Comparison of ENCODE assay signal across 7 cellular contexts in the genomic region with DNA sequence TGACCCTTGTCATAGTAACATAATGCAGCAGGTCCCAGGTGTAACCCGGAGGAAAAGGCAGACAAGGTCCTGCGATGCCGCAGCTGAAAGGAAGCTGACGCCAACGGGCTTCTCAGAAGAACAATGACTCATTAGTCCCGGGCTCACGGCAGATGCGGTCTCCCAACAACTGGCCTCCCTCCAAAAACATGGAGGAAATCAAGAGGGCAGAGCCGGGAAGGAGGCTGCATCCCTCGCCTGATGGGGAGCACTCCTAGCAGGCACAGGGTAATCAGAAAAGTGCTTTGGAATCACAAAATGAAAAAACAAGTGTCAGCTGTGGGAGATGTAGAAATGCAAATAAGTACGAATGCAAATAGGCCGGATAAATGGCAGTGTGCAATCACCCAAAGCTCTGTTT.
DNase-seq lines count a peak whose midpoint lies in the region; ATAC-seq and TF ChIP-seq lines count a peak whose summit lies in the region.

No MANE protein-coding gene starts in this region.

- POLR2A ChIA-PET in SK-N-SH (lab: Yijun Ruan, JAX), result no interaction called here

- CTCF ChIA-PET in SK-N-SH (lab: Yijun Ruan, JAX), result interaction anchor here (6.8 kb wide), 1 partner anchor 21 kb away, joined by 41 read pairs; no protein-coding TSS in a partner anchor

- ATAC-seq in HG03432 (IDR thresholded peaks at IDR 0.05; ENCODE audit: unreplicated experiment) (no peak), HG02763 (IDR thresholded peaks at IDR 0.05; ENCODE audit: unreplicated experiment) (no peak)

- no peak overlapping the region for H3K4me3 Mint-ChIP-seq in neural progenitor cell

- H3K79me2 ChIP-seq in SK-N-SH (ENCODE audit: insufficient read depth) (no peaks in the 10 kb centered on the region), neural progenitor cell (ENCODE audit: low read depth) (no peaks in the 10 kb centered on the region)

- H4K20me1 ChIP-seq in SK-N-SH (ENCODE audit: insufficient read depth) (no peaks in the 10 kb centered on the region), neural progenitor cell (ENCODE audit: low read depth) (no peaks in the 10 kb centered on the region)

- TF ChIP-seq CTCF in SK-N-SH (IDR thresholded peaks at IDR 0.05) (no peak), foreskin fibroblast (IDR thresholded peaks at IDR 0.05; ENCODE audit: low read depth, low read length) (no peak), neural progenitor cell (IDR thresholded peaks at IDR 0.05) (no peak)

- TF ChIP-seq RAD21 in SK-N-SH (IDR thresholded peaks at IDR 0.05; ENCODE audit: low read length), result no peak

- H3K36me3 ChIP-seq in SK-N-SH (replicated peaks in 1 of 2; ENCODE audit: control insufficient read depth in 1 of 2, insufficient read depth in 2 of 2, low read length in 1 of 2) (no peaks in the 10 kb centered on the region), neural progenitor cell (no peaks in the 10 kb centered on the region)

- WGBS in SK-N-SH (ENCODE audit: low lambda C conversion rate), result 17% methylated on average over 12 of the region's 12 CpGs

- peaks cover 20% of the 10 kb centered on the region for H3F3A ChIP-seq in SK-N-SH (replicated peaks; ENCODE audit: insufficient read depth)
- peaks cover 16% of the 10 kb centered on the region for H3F3A ChIP-seq in neural progenitor cell (ENCODE audit: low read depth)

- DNase-seq in HT1080 (ENCODE audit: low read depth) (peak; percentile 84), SK-N-SH (no peak), foreskin fibroblast (peak; percentile 84 to 89), substantia nigra (lab: John Stamatoyannopoulos, UW) (peak in 48 of 49 donors; percentile 10 to 88 (median 64)), neural progenitor cell (ENCODE audit: low spot score) (no peak)

- no peak overlapping the region; the same call in 1 of the 2 replicates for H3K9ac ChIP-seq in SK-N-SH
- no peak overlapping the region for H3K9ac ChIP-seq in neural progenitor cell

- H3K27ac ChIP-seq in SK-N-SH (ENCODE audit: low read depth in 2 of 2, low read length in 1 of 2) (peak overlapping the region; percentile 55 to 77), substantia nigra (ENCODE audit: low read depth, low read length, poor library complexity, severe bottlenecking) (peak overlapping the region; percentile 79), neural progenitor cell (no peak overlapping the region)

- peaks cover 6% of the 10 kb centered on the region for H3K36me3 Mint-ChIP-seq in neural progenitor cell

- H3K4me2 ChIP-seq in SK-N-SH (peak overlapping the region; percentile 30; the same call in 1 of the 2 replicates), neural progenitor cell (no peak overlapping the region)

- peaks cover 3% of the 10 kb centered on the region for H3K27me3 Mint-ChIP-seq in neural progenitor cell (ENCODE audit: insufficient read depth, low read depth)

- H3K4me3 ChIP-seq in SK-N-SH (ENCODE audit: low read depth in 2 of 2, low read length in 1 of 2) (peak overlapping the region; percentile 14 to 31; a peak in 2 of 4 replicates), foreskin fibroblast (ENCODE audit: low read depth in 1 of 2, low read length in 2 of 2) (no peak overlapping the region), neural progenitor cell (no peak overlapping the region)

- peaks cover 56% of the 10 kb centered on the region for H3K4me1 Mint-ChIP-seq in neural progenitor cell

- H3K27me3 ChIP-seq in SK-N-SH (ENCODE audit: insufficient read depth) (no peaks in the 10 kb centered on the region), neural progenitor cell (no peaks in the 10 kb centered on the region)

- peaks cover 16% of the 10 kb centered on the region for H3K9me3 Mint-ChIP-seq in neural progenitor cell

- H3K9me3 ChIP-seq in SK-N-SH (no peaks in the 10 kb centered on the region), neural progenitor cell (ENCODE audit: low read depth) (no peaks in the 10 kb centered on the region)

- H2AFZ ChIP-seq in SK-N-SH (ENCODE audit: low read depth) (peak overlapping the region; percentile 79; the same call in 1 of the 2 replicates), neural progenitor cell (replicated peaks) (no peak overlapping the region)

- TF ChIP-seq EP300 in SK-N-SH (IDR thresholded peaks at IDR 0.05; ENCODE audit: borderline replicate concordance in 1 of 2, low read depth in 1 of 2, low read length in 1 of 2), result peak in 1 of 2 experiments; percentile 86; a peak in 2 of 4 replicates

- no peaks in the 10 kb centered on the region for H3K9me2 ChIP-seq in SK-N-SH

- no peak overlapping the region for H3K27ac Mint-ChIP-seq in neural progenitor cell

- H3K4me1 ChIP-seq in SK-N-SH (ENCODE audit: control insufficient read depth in 1 of 2, insufficient read depth in 2 of 2, low read depth in 1 of 2, low read length in 1 of 2) (peaks cover 8 to 10% of the 10 kb centered on the region in 2 experiments; a peak in 2 of 4 replicates), neural progenitor cell (peaks cover 34% of the 10 kb centered on the region)

TF ChIP-seq in SK-N-SH, 30 proteins besides CTCF, POLR2A, EP300 and RAD21 (continues in another document):
- TF ChIP-seq CHD2 (IDR thresholded peaks at IDR 0.05; ENCODE audit: low read length, partially characterized antibody), result no peak
- 0 out of 2 replicates have a peak, but pooled peaks have one; percentile 22 for TF ChIP-seq TEAD4 (IDR thresholded peaks at IDR 0.05; ENCODE audit: borderline replicate concordance, insufficient read depth)
- TF ChIP-seq USF1 (IDR thresholded peaks at IDR 0.05; ENCODE audit: borderline replicate concordance, low read depth), result no peak
- TF ChIP-seq, protein P1, sequence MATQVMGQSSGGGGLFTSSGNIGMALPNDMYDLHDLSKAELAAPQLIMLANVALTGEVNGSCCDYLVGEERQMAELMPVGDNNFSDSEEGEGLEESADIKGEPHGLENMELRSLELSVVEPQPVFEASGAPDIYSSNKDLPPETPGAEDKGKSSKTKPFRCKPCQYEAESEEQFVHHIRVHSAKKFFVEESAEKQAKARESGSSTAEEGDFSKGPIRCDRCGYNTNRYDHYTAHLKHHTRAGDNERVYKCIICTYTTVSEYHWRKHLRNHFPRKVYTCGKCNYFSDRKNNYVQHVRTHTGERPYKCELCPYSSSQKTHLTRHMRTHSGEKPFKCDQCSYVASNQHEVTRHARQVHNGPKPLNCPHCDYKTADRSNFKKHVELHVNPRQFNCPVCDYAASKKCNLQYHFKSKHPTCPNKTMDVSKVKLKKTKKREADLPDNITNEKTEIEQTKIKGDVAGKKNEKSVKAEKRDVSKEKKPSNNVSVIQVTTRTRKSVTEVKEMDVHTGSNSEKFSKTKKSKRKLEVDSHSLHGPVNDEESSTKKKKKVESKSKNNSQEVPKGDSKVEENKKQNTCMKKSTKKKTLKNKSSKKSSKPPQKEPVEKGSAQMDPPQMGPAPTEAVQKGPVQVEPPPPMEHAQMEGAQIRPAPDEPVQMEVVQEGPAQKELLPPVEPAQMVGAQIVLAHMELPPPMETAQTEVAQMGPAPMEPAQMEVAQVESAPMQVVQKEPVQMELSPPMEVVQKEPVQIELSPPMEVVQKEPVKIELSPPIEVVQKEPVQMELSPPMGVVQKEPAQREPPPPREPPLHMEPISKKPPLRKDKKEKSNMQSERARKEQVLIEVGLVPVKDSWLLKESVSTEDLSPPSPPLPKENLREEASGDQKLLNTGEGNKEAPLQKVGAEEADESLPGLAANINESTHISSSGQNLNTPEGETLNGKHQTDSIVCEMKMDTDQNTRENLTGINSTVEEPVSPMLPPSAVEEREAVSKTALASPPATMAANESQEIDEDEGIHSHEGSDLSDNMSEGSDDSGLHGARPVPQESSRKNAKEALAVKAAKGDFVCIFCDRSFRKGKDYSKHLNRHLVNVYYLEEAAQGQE (IDR thresholded peaks at IDR 0.05; ENCODE audit: low read depth, low read length), result no peak
- no peak for TF ChIP-seq SIN3A (IDR thresholded peaks at IDR 0.05; ENCODE audit: borderline replicate concordance, low read depth, low read length)
- peak; percentile 90 for TF ChIP-seq TCF12 (IDR thresholded peaks at IDR 0.05)
- 0 out of 2 replicates have a peak, but pooled peaks have one; percentile 13 for TF ChIP-seq ELF1 (IDR thresholded peaks at IDR 0.05)
- no peak for TF ChIP-seq FOXM1 (IDR thresholded peaks at IDR 0.05; ENCODE audit: low read depth)
- peak; percentile 76; the same call in 1 of the 2 replicates for TF ChIP-seq YY1 (IDR thresholded peaks at IDR 0.05; ENCODE audit: low read depth)
- TF ChIP-seq, protein P2, sequence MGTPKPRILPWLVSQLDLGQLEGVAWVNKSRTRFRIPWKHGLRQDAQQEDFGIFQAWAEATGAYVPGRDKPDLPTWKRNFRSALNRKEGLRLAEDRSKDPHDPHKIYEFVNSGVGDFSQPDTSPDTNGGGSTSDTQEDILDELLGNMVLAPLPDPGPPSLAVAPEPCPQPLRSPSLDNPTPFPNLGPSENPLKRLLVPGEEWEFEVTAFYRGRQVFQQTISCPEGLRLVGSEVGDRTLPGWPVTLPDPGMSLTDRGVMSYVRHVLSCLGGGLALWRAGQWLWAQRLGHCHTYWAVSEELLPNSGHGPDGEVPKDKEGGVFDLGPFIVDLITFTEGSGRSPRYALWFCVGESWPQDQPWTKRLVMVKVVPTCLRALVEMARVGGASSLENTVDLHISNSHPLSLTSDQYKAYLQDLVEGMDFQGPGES (IDR thresholded peaks at IDR 0.05; ENCODE audit: low read depth, low read length), result no peak
- TF ChIP-seq RFX5 (IDR thresholded peaks at IDR 0.05; ENCODE audit: low read length), result no peak
- peak; percentile 88 for TF ChIP-seq JUND (IDR thresholded peaks at IDR 0.05)
- no peak for TF ChIP-seq MEF2A (IDR thresholded peaks at IDR 0.05; ENCODE audit: borderline replicate concordance, low read depth)
- TF ChIP-seq FOSL2 (IDR thresholded peaks at IDR 0.05; ENCODE audit: borderline replicate concordance, low read depth), result peak; percentile 90
- TF ChIP-seq RXRA (IDR thresholded peaks at IDR 0.05; ENCODE audit: borderline replicate concordance, low read depth), result peak; percentile 31; the same call in 1 of the 2 replicates
- no peak for TF ChIP-seq FOXJ3 (CRISPR knock-in tag; IDR thresholded peaks at IDR 0.05)
- TF ChIP-seq MXI1 (IDR thresholded peaks at IDR 0.05; ENCODE audit: low read depth, low read length), result no peak

Comparison
In these comparisons a context has a peak if more than half of its experiments do, and no peak if none do; other contexts are left out.
1. DNase-seq: peak in HT1080 (single experiment), foreskin fibroblast (2 of 2) and substantia nigra (48 of 49); none in SK-N-SH (single experiment) and neural progenitor cell (single experiment).
2. H3K4me3 ChIP-seq: peak in SK-N-SH (2 of 2); none in foreskin fibroblast (0 of 2) and neural progenitor cell (single experiment).